12 cellular contexts compared by ENCODE assay signal in genomic region chr3:45544719-45545296, GRCh38. TPM values are rescaled to one million over a fixed set of nuclear protein-coding genes. Genes with fewer than 3 reads are reported as not detected.
DNase-seq lines count a peak whose midpoint lies in the region; ATAC-seq and TF ChIP-seq lines count a peak whose summit lies in the region.
"Had no signal": no experiment of that assay in that cellular context is flagged by ENCODE, and none has a peak within 500 bp of the region (broad histone marks: within the 10 kb centered on the region; RNA-seq: fewer than 3 reads in every experiment).

No MANE protein-coding gene starts in this region.

- H3K9me3 ChIP-seq in gastrocnemius medialis, result no peaks in the 10 kb centered on the region
- H3K9me3 ChIP-seq in OCI-LY7 (ENCODE audit: low read length), result no peaks in the 10 kb centered on the region
- no peaks in the 10 kb centered on the region for H3K9me3 ChIP-seq in ovary
- H3K9me3 ChIP-seq: transverse colon had no signal

- peak; percentile 27 for ATAC-seq in activated CD8-positive, alpha-beta T cell treated with anti-CD3 and anti-CD28 coated beads, Interleukin-2, amount 10 ng/mL, durations not matched to agents 7 days and 5 days
- ATAC-seq in gastrocnemius medialis, result peak; percentile 10 to 33

- BruUV-seq in OCI-LY7 (replicated peaks; lab: Mats Ljungman, UMichigan), result no TSS peak

- TF ChIP-seq CTCF in GM12872 (IDR thresholded peaks at IDR 0.05; ENCODE audit: insufficient read depth, low read depth, low read length) (peak; percentile 27; the same call in 1 of the 3 replicates), fibroblast of villous mesenchyme (IDR thresholded peaks at IDR 0.05; ENCODE audit: insufficient read depth, low read depth, low read length) (peak; percentile 12), gastrocnemius medialis (IDR thresholded peaks at IDR 0.05 in 4 of 5, conservative IDR thresholded peaks at IDR 0.05 in 1 of 5) (peak in 1 of 5 experiments; percentile 13), OCI-LY7 (conservative IDR thresholded peaks at IDR 0.05; ENCODE audit: low read length) (no peak; the same call in 1 of the 2 replicates), ovary (IDR thresholded peaks at IDR 0.05) (no peak)

- H4K20me1 ChIP-seq in OCI-LY7 (ENCODE audit: insufficient read depth, low read length), result no peaks in the 10 kb centered on the region

- no peaks in the 10 kb centered on the region for H3K36me3 ChIP-seq in gastrocnemius medialis
- peaks cover 14% of the 10 kb centered on the region for H3K36me3 ChIP-seq in OCI-LY7 (ENCODE audit: insufficient read depth, low read length)
- no peaks in the 10 kb centered on the region for H3K36me3 ChIP-seq in ovary
- H3K36me3 ChIP-seq: transverse colon had no signal

- H3K27me3 Mint-ChIP-seq in activated CD8-positive, alpha-beta T cell treated with anti-CD3 and anti-CD28 coated beads, Interleukin-2, amount 10 ng/mL, durations not matched to agents 7 days and 5 days (ENCODE audit: low read depth), result no peaks in the 10 kb centered on the region
- H3K27me3 Mint-ChIP-seq: activated CD4-positive, alpha-beta memory T cell treated with anti-CD3 and anti-CD28 coated beads, Interleukin-2, amount 10 ng/mL, durations not matched to agents 7 days and 5 days had no signal

- H3K79me2 ChIP-seq in OCI-LY7 (ENCODE audit: insufficient read depth, low read depth, low read length), result no peaks in the 10 kb centered on the region

- no peak overlapping the region for H2AFZ ChIP-seq in OCI-LY7 (ENCODE audit: low read length)

- intact Hi-C loops in gastrocnemius medialis (cut with DNase I; ENCODE audit: low total_unique reads) (loop anchor here (1.0 kb wide), 1 partner anchor 34 kb away; no protein-coding TSS in a partner anchor), OCI-LY7 (cut with micrococcal nuclease; ENCODE audit: unreplicated experiment) (no loop called here), ovary (cut with DNase I) (no loop called here)

- in situ Hi-C loops in gastrocnemius medialis (cut with MboI; ENCODE audit: low sequenced_read_pairs in 4 of 4), result no loop called here

- CTCF ChIA-PET in activated CD8-positive, alpha-beta T cell treated with anti-CD3 and anti-CD28 coated beads, Interleukin-2, amount 10 ng/mL, durations not matched to agents 7 days and 5 days (lab: Charles Lee), result interaction anchor here (1.0 to 4.4 kb wide), 6 partner anchors 13 to 505 kb away, joined by 3 to 18 read pairs (median 4); no protein-coding TSS in a partner anchor
- CTCF ChIA-PET in OCI-LY7 (lab: Charles Lee; ENCODE audit: unreplicated experiment), result no interaction called here

- no peak overlapping the region for H3K4me3 Mint-ChIP-seq in activated CD8-positive, alpha-beta T cell treated with anti-CD3 and anti-CD28 coated beads, Interleukin-2, amount 10 ng/mL, durations not matched to agents 7 days and 5 days
- H3K4me3 Mint-ChIP-seq: activated CD4-positive, alpha-beta memory T cell treated with anti-CD3 and anti-CD28 coated beads, Interleukin-2, amount 10 ng/mL, durations not matched to agents 7 days and 5 days had no signal

- H3K36me3 Mint-ChIP-seq in activated CD8-positive, alpha-beta T cell treated with anti-CD3 and anti-CD28 coated beads, Interleukin-2, amount 10 ng/mL, durations not matched to agents 7 days and 5 days (ENCODE audit: low read depth), result peaks cover 5% of the 10 kb centered on the region

- no peaks in the 10 kb centered on the region for H3K9me3 Mint-ChIP-seq in activated CD8-positive, alpha-beta T cell treated with anti-CD3 and anti-CD28 coated beads, Interleukin-2, amount 10 ng/mL, durations not matched to agents 7 days and 5 days (ENCODE audit: insufficient read depth)
- H3K9me3 Mint-ChIP-seq: activated CD4-positive, alpha-beta memory T cell treated with anti-CD3 and anti-CD28 coated beads, Interleukin-2, amount 10 ng/mL, durations not matched to agents 7 days and 5 days had no signal

- TF ChIP-seq POLR2A in gastrocnemius medialis (IDR thresholded peaks at IDR 0.05) (no peak), ovary (IDR thresholded peaks at IDR 0.05) (no peak)

- H3K27ac ChIP-seq in gastrocnemius medialis (peak overlapping the region; percentile 70 to 86 (median 78)), OCI-LY7 (ENCODE audit: low read depth, low read length, poor library complexity, severe bottlenecking) (no peak overlapping the region), ovary (no peak overlapping the region)
- H3K27ac ChIP-seq: transverse colon had no signal

- DNase-seq in activated CD8-positive, alpha-beta T cell treated with anti-CD3 and anti-CD28 coated beads, Interleukin-2, amount 10 ng/mL, durations not matched to agents 7 days and 5 days, result no peak
- DNase-seq in fibroblast of villous mesenchyme (ENCODE audit: low read depth) (no peak), gastrocnemius medialis (peak in 1 of 2 donors; percentile 64), kidney glomerular epithelial cell (lab: John Stamatoyannopoulos, UW) (no peak), OCI-LY7 (ENCODE audit: low spot score) (no peak), ovary (no peak)
- DNase-seq in activated CD4-positive, alpha-beta T cell treated with anti-CD3 and anti-CD28 coated beads, Interleukin-2, amount 50 U/mL, for 48 hours, result no peak
- DNase-seq: activated CD4-positive, alpha-beta memory T cell treated with anti-CD3 and anti-CD28 coated beads, Interleukin-2, amount 10 ng/mL, durations not matched to agents 7 days and 5 days; islet precursor cell; NCI-H1436; transverse colon had no signal

- no peak for TF ChIP-seq EP300 in ovary (IDR thresholded peaks at IDR 0.05)

- no peaks in the 10 kb centered on the region for H3K9me2 ChIP-seq in OCI-LY7 (ENCODE audit: insufficient read depth, low read length)

- no peak overlapping the region for H3K4me3 ChIP-seq in fibroblast of villous mesenchyme (ENCODE audit: low read depth, low read length)
- no peak overlapping the region for H3K4me3 ChIP-seq in gastrocnemius medialis
- no peak overlapping the region for H3K4me3 ChIP-seq in OCI-LY7 (ENCODE audit: low read depth, low read length, poor library complexity, severe bottlenecking)
- no peak overlapping the region for H3K4me3 ChIP-seq in ovary
- H3K4me3 ChIP-seq: transverse colon had no signal

- no peaks in the 10 kb centered on the region for H3K4me1 Mint-ChIP-seq in activated CD8-positive, alpha-beta T cell treated with anti-CD3 and anti-CD28 coated beads, Interleukin-2, amount 10 ng/mL, durations not matched to agents 7 days and 5 days (ENCODE audit: low read depth)
- H3K4me1 Mint-ChIP-seq: activated CD4-positive, alpha-beta memory T cell treated with anti-CD3 and anti-CD28 coated beads, Interleukin-2, amount 10 ng/mL, durations not matched to agents 7 days and 5 days had no signal

- H3K4me1 ChIP-seq in gastrocnemius medialis (peaks cover 11 to 52% of the 10 kb centered on the region in 2 donors), OCI-LY7 (ENCODE audit: insufficient read depth, low read length, poor library complexity, severe bottlenecking) (no peaks in the 10 kb centered on the region), ovary (ENCODE audit: insufficient read depth) (peaks cover under 1% of the 10 kb centered on the region)

- H3K4me2 ChIP-seq in OCI-LY7 (ENCODE audit: low read length), result no peak overlapping the region

- POLR2A ChIA-PET in activated CD8-positive, alpha-beta T cell treated with anti-CD3 and anti-CD28 coated beads, Interleukin-2, amount 10 ng/mL, durations not matched to agents 7 days and 5 days (lab: Charles Lee), result no interaction called here
- POLR2A ChIA-PET in OCI-LY7 (lab: Charles Lee), result interaction anchor here (0.6 to 1.2 kb wide), 4 partner anchors 25 to 115 kb away, joined by 3 to 4 read pairs (median 3); no protein-coding TSS in a partner anchor

- H3K27ac Mint-ChIP-seq in activated CD8-positive, alpha-beta T cell treated with anti-CD3 and anti-CD28 coated beads, Interleukin-2, amount 10 ng/mL, durations not matched to agents 7 days and 5 days, result no peak overlapping the region
- H3K27ac Mint-ChIP-seq: activated CD4-positive, alpha-beta memory T cell treated with anti-CD3 and anti-CD28 coated beads, Interleukin-2, amount 10 ng/mL, durations not matched to agents 7 days and 5 days had no signal

- WGBS in ovary, 3 donors, result 79 to 88% (median 83%) methylated on average over 8 of the region's 8 CpGs

- H3K27me3 ChIP-seq in gastrocnemius medialis (no peaks in the 10 kb centered on the region), ovary (no peaks in the 10 kb centered on the region)
- H3K27me3 ChIP-seq: transverse colon had no signal

RNA-seq across cellular contexts. Expression of gene LIMD1, which starts 49.7 kb away (rescaled TPM):
- total RNA-seq in activated CD8-positive, alpha-beta T cell treated with anti-CD3 and anti-CD28 coated beads, Interleukin-2, amount 10 ng/mL, durations not matched to agents 7 days and 5 days, result 10 to 100 TPM; 48.4 to 49.4 TPM
- total RNA-seq in fibroblast of villous mesenchyme (15.8 and 23.7 TPM in 2 replicates), gastrocnemius medialis (10 to 100 TPM; 19.3 to 56.6 (median 27.1) TPM), OCI-LY7 (2022) (12.4 and 15.5 TPM in 2 replicates), ovary (10 to 100 TPM in 6 of 7 donors, 1 to 10 TPM in 1; 7.5 to 17.5 (median 15.4) TPM)
- total RNA-seq in OCI-LY7 (2014; rRNA removed; shearing (Covaris generic)), result 8.6 and 11.0 TPM in 2 replicates
- 1 to 10 TPM; 4.1 to 9.3 TPM for polyA plus RNA-seq in ovary

Comparison
In these comparisons a context has a peak if more than half of its experiments do, and no peak if none do; other contexts are left out.
1. CTCF ChIP-seq: peak in GM12872 (single experiment) and fibroblast of villous mesenchyme (single experiment); none in OCI-LY7 (single experiment) and ovary (0 of 3).
2. H3K27ac ChIP-seq: peak in gastrocnemius medialis (4 of 4); none in OCI-LY7 (single experiment) and ovary (0 of 2).